In genomic region chr6:99495466-99495865, GRCh38 we compare ENCODE assay signal across 21 cellular contexts.
"Had no signal": no experiment of that assay in that cellular context is flagged by ENCODE, and none has a peak within 500 bp of the region (broad histone marks: within the 10 kb centered on the region; RNA-seq: fewer than 3 reads in every experiment).

No MANE protein-coding gene starts in this region.

- H3K36me3 Mint-ChIP-seq: activated naive CD4-positive, alpha-beta T cell treated with anti-CD3 and anti-CD28 coated beads, Interleukin-2, amount 50 U/mL, for 72 hours; brain had no signal

- H3K9me3 Mint-ChIP-seq: activated naive CD4-positive, alpha-beta T cell treated with anti-CD3 and anti-CD28 coated beads, Interleukin-2, amount 50 U/mL, for 72 hours; activated naive CD8-positive, alpha-beta T cell treated with anti-CD3 and anti-CD28 coated beads, Interleukin-2, amount 50 U/mL, for 24 hours; activated T-cell treated with anti-CD3 and anti-CD28 coated beads, Interleukin-2, amount 50 U/mL, for 4 hours; brain; central memory CD8-positive, alpha-beta T cell; T-helper 1 cell treated with Interleukin-12 subunit alpha and Interleukin-12 subunit beta and Interleukin-4 antibody, amounts not matched to agents 30 μg/mL and 1 μg/mL, for 36 hours had no signal

- DNase-seq: activated CD4-positive, alpha-beta T cell treated with anti-CD3 and anti-CD28 coated beads for 4 hours; activated CD8-positive, alpha-beta memory T cell treated with anti-CD3 and anti-CD28 coated beads, Interleukin-2, amount 10 ng/mL, durations not matched to agents 7 days and 5 days; activated effector memory CD4-positive, alpha-beta T cell treated with anti-CD3 and anti-CD28 coated beads, Interleukin-2, amount 50 U/mL, for 16 hours; activated naive CD4-positive, alpha-beta T cell treated with Interleukin-2 at 50 U/mL for 16 hours; activated naive CD8-positive, alpha-beta T cell treated with anti-CD3 and anti-CD28 coated beads, Interleukin-2, amount 50 U/mL, for 24 hours; activated T-cell treated with anti-CD3 and anti-CD28 coated beads, Interleukin-2, amount 50 U/mL, for 4 hours; amygdala; NCI-H1092; NCI-H1417 treated with DMSO at 0.1 percent for 48 hours; NCI-H1694; NCI-H2029 treated with DMSO at 0.1 percent for 48 hours; NCI-H446; NCI-H524; PC-3; SHP77 had no signal

- H3K27me3 Mint-ChIP-seq: activated CD8-positive, alpha-beta memory T cell treated with anti-CD3 and anti-CD28 coated beads, Interleukin-2, amount 10 ng/mL, durations not matched to agents 7 days and 5 days; activated naive CD8-positive, alpha-beta T cell treated with anti-CD3 and anti-CD28 coated beads, Interleukin-2, amount 50 U/mL, for 24 hours; brain; central memory CD8-positive, alpha-beta T cell had no signal

- H3K4me3 Mint-ChIP-seq: activated CD8-positive, alpha-beta memory T cell treated with anti-CD3 and anti-CD28 coated beads, Interleukin-2, amount 10 ng/mL, durations not matched to agents 7 days and 5 days; activated naive CD8-positive, alpha-beta T cell treated with anti-CD3 and anti-CD28 coated beads, Interleukin-2, amount 50 U/mL, for 24 hours; activated T-cell treated with anti-CD3 and anti-CD28 coated beads, Interleukin-2, amount 50 U/mL, for 4 hours; brain; central memory CD8-positive, alpha-beta T cell; T-helper 1 cell treated with Interleukin-12 subunit alpha and Interleukin-12 subunit beta and Interleukin-4 antibody, amounts not matched to agents 30 μg/mL and 1 μg/mL, for 36 hours had no signal

- H3K9ac ChIP-seq: KMS-11 had no signal

- ATAC-seq: activated CD4-positive, CD25-positive, alpha-beta regulatory T cell treated with anti-CD3 and anti-CD28 coated beads, Interleukin-2, amount 50 U/mL, for 24 hours; activated CD8-positive, alpha-beta memory T cell treated with anti-CD3 and anti-CD28 coated beads, Interleukin-2, amount 10 ng/mL, durations not matched to agents 7 days and 5 days; activated naive CD4-positive, alpha-beta T cell treated with anti-CD3 and anti-CD28 coated beads, Interleukin-2, amount 50 U/mL, for 72 hours; activated naive CD8-positive, alpha-beta T cell treated with anti-CD3 and anti-CD28 coated beads, Interleukin-2, amount 50 U/mL, for 24 hours; activated T-cell treated with anti-CD3 and anti-CD28 coated beads, Interleukin-2, amount 50 U/mL, for 4 hours; PC-3 had no signal

- H3K27ac Mint-ChIP-seq: activated CD8-positive, alpha-beta memory T cell treated with anti-CD3 and anti-CD28 coated beads, Interleukin-2, amount 10 ng/mL, durations not matched to agents 7 days and 5 days; activated naive CD4-positive, alpha-beta T cell treated with anti-CD3 and anti-CD28 coated beads, Interleukin-2, amount 50 U/mL, for 72 hours; activated naive CD8-positive, alpha-beta T cell treated with anti-CD3 and anti-CD28 coated beads, Interleukin-2, amount 50 U/mL, for 24 hours; brain; T-helper 1 cell treated with Interleukin-12 subunit alpha and Interleukin-12 subunit beta and Interleukin-4 antibody, amounts not matched to agents 30 μg/mL and 1 μg/mL, for 36 hours had no signal
